ENCODE assay signal across 25 cellular contexts in the genomic region with DNA sequence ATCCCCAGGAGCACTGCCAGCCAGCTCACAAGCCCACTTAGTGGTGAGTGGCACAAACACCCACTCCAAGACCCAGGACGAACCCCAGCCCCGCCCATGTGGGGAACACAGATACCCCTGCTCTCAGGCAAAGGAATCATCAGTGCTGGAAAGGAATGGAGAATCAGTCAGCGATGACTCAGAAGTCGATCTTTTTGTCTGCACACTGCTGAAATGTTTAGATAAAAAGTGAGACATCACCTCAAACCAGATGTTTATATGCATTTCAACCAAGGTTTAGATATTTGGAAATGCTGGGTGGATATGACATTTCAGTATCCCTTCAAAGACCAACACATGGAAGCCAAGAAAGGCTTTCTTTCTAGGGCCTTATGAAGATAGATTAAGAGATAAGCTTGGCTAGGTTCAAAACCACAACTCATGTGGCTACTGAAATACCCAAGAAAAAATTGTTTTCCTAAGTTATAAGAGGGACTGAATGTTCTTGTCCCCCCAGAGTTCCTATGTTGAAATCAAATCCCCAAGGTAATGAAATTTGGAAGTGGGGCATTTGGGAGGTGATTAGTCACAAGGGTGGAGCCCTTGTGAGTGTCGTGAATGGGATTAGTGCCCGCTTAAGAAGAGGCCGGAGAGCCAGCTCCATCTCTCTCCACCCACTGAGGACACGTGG. TPM values are rescaled to one million over a fixed set of nuclear protein-coding genes. Genes with fewer than 3 reads are reported as not detected.
DNase-seq lines count a peak whose midpoint lies in the region; ATAC-seq, FAIRE-seq and TF ChIP-seq lines count a peak whose summit lies in the region.
"Had no signal": no experiment of that assay in that cellular context is flagged by ENCODE, and none has a peak within 500 bp of the region (broad histone marks: within the 10 kb centered on the region; RNA-seq: fewer than 3 reads in every experiment).

No MANE protein-coding gene starts in this region.

- FAIRE-seq in astrocyte (lab: Jason Lieb, UNC) = no peak
- FAIRE-seq: A204.1, keratinocyte had no signal

- H3K4me3 Mint-ChIP-seq in MCF 10A (ENCODE audit: unreplicated experiment) (peak overlapping the region; percentile 77), astrocyte (ENCODE audit: unreplicated experiment) (no peak overlapping the region)
- H3K4me3 Mint-ChIP-seq: activated CD8-positive, alpha-beta memory T cell treated with anti-CD3 and anti-CD28 coated beads, Interleukin-2, amount 10 ng/mL, durations not matched to agents 7 days and 5 days; CD4-positive, alpha-beta T cell; H9; nephron; stimulated activated memory B cell treated with anti-CD40 and anti-IgM and Interleukin-4, amounts not matched to agents 10 μg/mL and 1 μg/mL and 100 μg/mL, for 72 hours had no signal

- TF ChIP-seq POLR2A in breast epithelium (IDR thresholded peaks at IDR 0.05) = no peak

- POLR2A ChIA-PET in MCF 10A (lab: Yijun Ruan, JAX) = interaction anchor here (1.1 to 1.8 kb wide), 3 partner anchors 21 to 140 kb away, joined by 3 to 5 read pairs (median 4); a partner anchor contains a TSS

- no TSS peak for BruUV-seq in MCF 10A (replicated peaks; lab: Mats Ljungman, UMichigan)

- no peaks in the 10 kb centered on the region for H3K9me3 ChIP-seq in breast epithelium
- no peaks in the 10 kb centered on the region for H3K9me3 ChIP-seq in astrocyte (ENCODE audit: insufficient read depth, low read depth, low read length)
- H3K9me3 ChIP-seq: heart right ventricle, psoas muscle, thyroid gland had no signal

- TF ChIP-seq CTCF in MCF 10A (IDR thresholded peaks at IDR 0.05; ENCODE audit: unreplicated experiment) (no peak), breast epithelium (IDR thresholded peaks at IDR 0.05) (no peak), astrocyte (IDR thresholded peaks at IDR 0.05; ENCODE audit: insufficient read depth, low read depth, low read length) (no peak), foreskin fibroblast (IDR thresholded peaks at IDR 0.05; ENCODE audit: low read depth, low read length) (no peak)

- H3K4me1 Mint-ChIP-seq in MCF 10A (ENCODE audit: insufficient read depth, unreplicated experiment) (peaks cover 47% of the 10 kb centered on the region), astrocyte (ENCODE audit: low read depth, unreplicated experiment) (peaks cover 3% of the 10 kb centered on the region)
- H3K4me1 Mint-ChIP-seq: activated CD8-positive, alpha-beta memory T cell treated with anti-CD3 and anti-CD28 coated beads, Interleukin-2, amount 10 ng/mL, durations not matched to agents 7 days and 5 days; nephron; stimulated activated memory B cell treated with anti-CD40 and anti-IgM and Interleukin-4, amounts not matched to agents 10 μg/mL and 1 μg/mL and 100 μg/mL, for 72 hours had no signal

- no peak for ATAC-seq in HG02870 (IDR thresholded peaks at IDR 0.05; ENCODE audit: unreplicated experiment)
- ATAC-seq: activated CD8-positive, alpha-beta memory T cell treated with anti-CD3 and anti-CD28 coated beads, Interleukin-2, amount 10 ng/mL, durations not matched to agents 7 days and 5 days; heart right ventricle; stimulated activated memory B cell treated with anti-CD40 and anti-IgM and Interleukin-4, amounts not matched to agents 10 μg/mL and 1 μg/mL and 100 μg/mL, for 72 hours had no signal

- peak overlapping the region; percentile 64 for H3K4me2 ChIP-seq in astrocyte (ENCODE audit: low read length)

- no peak overlapping the region for H3K9ac ChIP-seq in astrocyte (ENCODE audit: low read length)

- H3K4me3 ChIP-seq in breast epithelium (no peak overlapping the region), astrocyte (ENCODE audit: insufficient read depth, low read depth, low read length) (no peak overlapping the region), foreskin fibroblast (ENCODE audit: low read depth in 1 of 2, low read length in 2 of 2) (no peak overlapping the region)
- H3K4me3 ChIP-seq: coronary artery, heart right ventricle, psoas muscle, thyroid gland had no signal

- H4K20me1 ChIP-seq in astrocyte (ENCODE audit: insufficient read depth, low read length) = no peaks in the 10 kb centered on the region

- no peaks in the 10 kb centered on the region for H3K9me3 Mint-ChIP-seq in MCF 10A (ENCODE audit: unreplicated experiment)
- H3K9me3 Mint-ChIP-seq in astrocyte (ENCODE audit: unreplicated experiment) = peaks cover 11% of the 10 kb centered on the region
- H3K9me3 Mint-ChIP-seq: CD4-positive, alpha-beta T cell; nephron; stimulated activated memory B cell treated with anti-CD40 and anti-IgM and Interleukin-4, amounts not matched to agents 10 μg/mL and 1 μg/mL and 100 μg/mL, for 72 hours had no signal

- H3K27me3 ChIP-seq in breast epithelium (peaks cover 0 to 5% of the 10 kb centered on the region in 2 donors), astrocyte (ENCODE audit: insufficient read depth, low read length) (no peaks in the 10 kb centered on the region)
- H3K27me3 ChIP-seq: thyroid gland had no signal

- no peak overlapping the region for H2AFZ ChIP-seq in astrocyte (ENCODE audit: low read depth, low read length)

- no peaks in the 10 kb centered on the region for H3K27me3 Mint-ChIP-seq in MCF 10A (ENCODE audit: insufficient read depth, unreplicated experiment)
- peaks cover 5% of the 10 kb centered on the region for H3K27me3 Mint-ChIP-seq in astrocyte (ENCODE audit: low read depth, unreplicated experiment)
- H3K27me3 Mint-ChIP-seq: activated CD8-positive, alpha-beta memory T cell treated with anti-CD3 and anti-CD28 coated beads, Interleukin-2, amount 10 ng/mL, durations not matched to agents 7 days and 5 days had no signal

- H3K36me3 Mint-ChIP-seq in MCF 10A (ENCODE audit: insufficient read depth, unreplicated experiment) (peaks cover 8% of the 10 kb centered on the region), astrocyte (ENCODE audit: low read depth, unreplicated experiment) (no peaks in the 10 kb centered on the region)
- H3K36me3 Mint-ChIP-seq: activated CD8-positive, alpha-beta memory T cell treated with anti-CD3 and anti-CD28 coated beads, Interleukin-2, amount 10 ng/mL, durations not matched to agents 7 days and 5 days; stimulated activated memory B cell treated with anti-CD40 and anti-IgM and Interleukin-4, amounts not matched to agents 10 μg/mL and 1 μg/mL and 100 μg/mL, for 72 hours had no signal

- DNase-seq in MCF 10A (ENCODE audit: unreplicated experiment) (peak; percentile 89), breast epithelium (ENCODE audit: low spot score in 2 of 2) (no peak), astrocyte (ENCODE audit: low read depth) (peak; percentile 88), foreskin fibroblast (peak; percentile 1 to 46), HuH-7.5 (ENCODE audit: low spot score) (no peak), SHP77 treated with DMSO at 0.1 percent for 48 hours (lab: John Stamatoyannopoulos, UW) (no peak), DMS53 treated with DMSO at 0.1 percent for 48 hours (lab: John Stamatoyannopoulos, UW; ENCODE audit: unreplicated experiment) (no peak)
- DNase-seq: activated CD8-positive, alpha-beta memory T cell treated with anti-CD3 and anti-CD28 coated beads, Interleukin-2, amount 10 ng/mL, durations not matched to agents 7 days and 5 days; activated effector memory CD4-positive, alpha-beta T cell treated with Interleukin-2 at 50 U/mL for 16 hours; amniotic stem cell; CD4-positive, alpha-beta T cell; DND-41; H9; heart right ventricle; mesenchymal stem cell; NCI-H1694 treated with DMSO at 0.1 percent for 48 hours; psoas muscle; stimulated activated CD4-positive, alpha-beta T cell treated with anti-CD3 and anti-CD28 coated beads, Interleukin-12 subunit alpha, Interleukin-12 subunit beta, amount 100 ng/mL, for 4 hours; thyroid gland had no signal

- no peaks in the 10 kb centered on the region for H3K79me2 ChIP-seq in astrocyte (ENCODE audit: insufficient read depth, low read length)

- H3K36me3 ChIP-seq in breast epithelium = no peaks in the 10 kb centered on the region
- H3K36me3 ChIP-seq in astrocyte (ENCODE audit: insufficient read depth, low read length) = no peaks in the 10 kb centered on the region
- H3K36me3 ChIP-seq: heart right ventricle, thyroid gland had no signal

- intact Hi-C loops in MCF 10A (cut with micrococcal nuclease) = no loop called here
- intact Hi-C loops in breast epithelium (cut with DNase I; ENCODE audit: low total_unique reads) = no loop called here

- peak overlapping the region; percentile 93 for H3K27ac Mint-ChIP-seq in MCF 10A (ENCODE audit: low read depth, unreplicated experiment)
- no peak overlapping the region for H3K27ac Mint-ChIP-seq in astrocyte (ENCODE audit: unreplicated experiment)
- H3K27ac Mint-ChIP-seq: activated CD8-positive, alpha-beta memory T cell treated with anti-CD3 and anti-CD28 coated beads, Interleukin-2, amount 10 ng/mL, durations not matched to agents 7 days and 5 days; CD4-positive, alpha-beta T cell; H9; stimulated activated memory B cell treated with anti-CD40 and anti-IgM and Interleukin-4, amounts not matched to agents 10 μg/mL and 1 μg/mL and 100 μg/mL, for 72 hours had no signal

- CTCF ChIA-PET in MCF 10A (lab: Yijun Ruan, JAX) = interaction anchor here (0.8 to 2.1 kb wide), 5 partner anchors 20 to 48 kb away, joined by 3 to 6 read pairs (median 4); no protein-coding TSS in a partner anchor

- H3K27ac ChIP-seq in breast epithelium (no peak overlapping the region), astrocyte (ENCODE audit: low read depth, low read length) (peak overlapping the region; percentile 28)
- H3K27ac ChIP-seq: coronary artery, heart right ventricle, psoas muscle, thyroid gland had no signal

- no peaks in the 10 kb centered on the region for H3K4me1 ChIP-seq in breast epithelium
- peaks cover 6% of the 10 kb centered on the region for H3K4me1 ChIP-seq in astrocyte (ENCODE audit: insufficient read depth, low read length)
- H3K4me1 ChIP-seq: heart right ventricle, psoas muscle, thyroid gland had no signal

RNA-seq across cellular contexts. Expression of a gene that starts 43.7 kb away (rescaled TPM):
- total RNA-seq in MCF 10A (2022) = not detected in 2 replicates
- total RNA-seq in breast epithelium = 1 to 10 TPM in 1 of 3 donors, under 1 TPM in 2; 0.32 to 3.4 (median 0.98) TPM
- 0.09 TPM in 1 of 2 replicates, not detected in the other for total RNA-seq in astrocyte
- total RNA-seq: activated CD8-positive, alpha-beta memory T cell treated with anti-CD3 and anti-CD28 coated beads, Interleukin-2, amount 10 ng/mL, durations not matched to agents 7 days and 5 days; CD4-positive, alpha-beta T cell; H9; psoas muscle had no signal

Comparison
In these comparisons a context has a peak if more than half of its experiments do, and no peak if none do; other contexts are left out.
1. DNase-seq: peak in MCF 10A (single experiment), astrocyte (single experiment) and foreskin fibroblast (2 of 2); none in breast epithelium (0 of 2), HuH-7.5 (single experiment), SHP77 treated with DMSO at 0.1 percent for 48 hours (single experiment) and DMS53 treated with DMSO at 0.1 percent for 48 hours (single experiment).